Comparison of ENCODE assay signal across 8 cellular contexts in the genomic region with DNA sequence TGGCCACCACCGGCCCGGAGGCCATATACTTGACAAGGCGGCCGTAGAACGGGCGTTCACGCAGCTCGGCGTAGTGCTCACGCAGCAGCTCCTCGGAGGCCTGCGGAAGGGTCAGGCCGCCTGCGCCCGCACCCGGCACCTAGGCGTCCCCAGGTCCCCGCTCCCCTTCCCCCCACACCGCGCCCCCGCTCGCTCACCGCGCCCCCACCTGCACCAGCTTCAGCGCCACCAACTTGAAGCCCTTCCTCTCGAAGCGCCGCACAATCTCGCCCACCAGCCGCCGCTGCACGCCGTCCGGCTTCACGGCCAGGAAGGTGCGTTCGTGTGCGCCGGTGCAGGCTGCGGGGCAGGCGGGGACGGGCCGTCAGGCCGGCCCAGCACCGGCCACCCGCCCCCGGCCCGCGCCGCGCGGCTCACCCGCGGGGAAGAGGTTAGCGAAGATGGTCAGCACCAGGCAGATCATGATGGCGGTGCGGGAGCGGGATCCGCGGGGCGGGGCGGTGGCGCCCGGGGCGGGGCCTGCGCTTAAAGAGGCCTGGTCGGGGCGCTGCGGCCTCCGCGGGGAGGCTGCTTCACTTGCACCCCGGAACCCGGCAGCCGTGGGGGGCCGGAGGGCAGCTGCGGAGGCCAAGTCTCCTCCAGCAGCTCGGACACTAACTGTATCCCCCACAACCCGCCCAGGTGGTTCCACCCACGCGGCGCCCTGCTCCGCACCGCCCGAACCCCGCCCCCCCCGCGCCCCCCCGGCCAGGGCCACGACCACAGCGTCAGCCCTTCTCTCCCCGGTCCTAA. TPM values are rescaled to one million over a fixed set of nuclear protein-coding genes. Genes with fewer than 3 reads are reported as not detected.
A peak's percentile ranks its signal among the peaks of the same experiment; 100 is the strongest.
DNase-seq lines count a peak whose midpoint lies in the region; ATAC-seq and TF ChIP-seq lines count a peak whose summit lies in the region.

TSS of gene NME3 (minus strand) at position 472 of the 792 bp plus-strand sequence. CDS start at position 463, 9 bp downstream.

- H3K9me3 ChIP-seq in mesodermal cell (ENCODE audit: control insufficient read depth, low read length): no peaks in the 10 kb centered on the region

- peaks cover 37% of the 10 kb centered on the region for H3K36me3 ChIP-seq in mesodermal cell (ENCODE audit: control insufficient read depth, insufficient read depth, low read length)

- peak; percentile 53 for TF ChIP-seq POLR2A in GM18951 (IDR thresholded peaks at IDR 0.05; ENCODE audit: extremely low read depth, insufficient read depth, insufficient read length)

- WGBS in mesodermal cell (ENCODE audit: insufficient coverage in 2 of 2), 2 experiments: 1 to 2% methylated on average over 57 to 62 of the region's 91 CpGs

- H3K27ac ChIP-seq in 22Rv1 (peak within 1 kb of the TSS; percentile 97), mesodermal cell (ENCODE audit: low read depth, low read length, severe bottlenecking) (peak within 1 kb of the TSS; percentile 10)

- TF ChIP-seq CTCF in 22Rv1 (IDR thresholded peaks at IDR 0.05): no peak

- ATAC-seq in GM19351 (IDR thresholded peaks at IDR 0.05; ENCODE audit: unreplicated experiment): no peak

- peak; percentile 49 for DNase-seq in NCI-H460 (ENCODE audit: extremely low read depth, low read depth)
- DNase-seq in activated CD8-positive, alpha-beta memory T cell treated with anti-CD3 and anti-CD28 coated beads, Interleukin-2, amount 50 U/mL, for 4 hours: peak; percentile 75
- DNase-seq in stimulated activated CD8-positive, alpha-beta memory T cell treated with anti-CD3 and anti-CD28 coated beads, Interleukin-15, amount 100 ng/mL, for 1 hour (ENCODE audit: low read depth): peak; percentile 46

- peak within 1 kb of the TSS; percentile 88 for H3K4me3 ChIP-seq in mesodermal cell (ENCODE audit: extremely low read depth, insufficient read depth, low read length, poor library complexity, severe bottlenecking)

- in situ Hi-C loops in GM18951 (cut with MboI; ENCODE audit: low sequenced_read_pairs, unreplicated experiment): no loop called here
- in situ Hi-C loops in endometrial microvascular endothelial cells (cut with HindIII; ENCODE audit: inconsistent ontology term, low pct_unique_long_range_greater_than_20kb, low sequenced_read_pairs): no loop called here

- peaks cover 8% of the 10 kb centered on the region for H3K4me1 ChIP-seq in mesodermal cell (ENCODE audit: control insufficient read depth, insufficient read depth, low read length, poor library complexity, severe bottlenecking)

RNA-seq across cellular contexts. Expression of gene NME3, which starts in this region (rescaled TPM):
- 42.0 and 53.3 TPM in 2 replicates for total RNA-seq in NCI-H460 (2014; rRNA removed; shearing (Covaris generic))
- polyA plus RNA-seq in NCI-H460 (2014; cell fraction: nucleus; rRNA removed): 366 and 437 TPM in 2 replicates
- 65.6 TPM for total RNA-seq in endometrial microvascular endothelial cells (ENCODE audit: inconsistent ontology term)
- polyA plus RNA-seq in mesodermal cell (2013, experiment 1 of 2): 28.4 TPM
- polyA plus RNA-seq in mesodermal cell (2013, experiment 2 of 2): 25.1 TPM
